ENCODE assay signal across 25 cellular contexts in genomic region chr10:78445308-78445707, GRCh38.
DNase-seq lines count a peak whose midpoint lies in the region; ATAC-seq, FAIRE-seq and TF ChIP-seq lines count a peak whose summit lies in the region.
"Had no signal": no experiment of that assay in that cellular context is flagged by ENCODE, and none has a peak within 500 bp of the region (broad histone marks: within the 10 kb centered on the region; RNA-seq: fewer than 3 reads in every experiment).

No MANE protein-coding gene starts in this region.

- no peaks in the 10 kb centered on the region for H3K36me3 ChIP-seq in liver (ENCODE audit: control insufficient read depth in 4 of 4, insufficient read depth in 3 of 4, low read depth in 1 of 4, low read length in 3 of 4)
- H3K36me3 ChIP-seq in HepG2 (replicated peaks in 1 of 2; ENCODE audit: control insufficient read depth in 1 of 2, insufficient read depth in 2 of 2, low read length in 2 of 2): no peaks in the 10 kb centered on the region
- H3K36me3 ChIP-seq in sigmoid colon: no peaks in the 10 kb centered on the region
- H3K36me3 ChIP-seq in HAP-1 (replicated peaks): no peaks in the 10 kb centered on the region
- H3K36me3 ChIP-seq: BE2C had no signal

- 98% methylated on average over 2 of the region's 2 CpGs for WGBS in liver
- WGBS in HepG2 (ENCODE audit: low lambda C conversion rate): 96% methylated on average over 2 of the region's 2 CpGs
- 87 to 94% methylated on average over 2 of the region's 2 CpGs for WGBS in sigmoid colon, 2 donors

- ATAC-seq in HepG2 (no peak), GM19452 (IDR thresholded peaks at IDR 0.05; ENCODE audit: unreplicated experiment) (no peak)
- ATAC-seq: A549; CD8-positive, alpha-beta T cell; HCT116 had no signal

- no peak overlapping the region for H3K27ac ChIP-seq in liver (ENCODE audit: low read depth in 1 of 2, low read length in 2 of 2)
- no peak overlapping the region for H3K27ac ChIP-seq in HepG2 (ENCODE audit: extremely low read length, insufficient read depth, low read length)
- H3K27ac ChIP-seq in sigmoid colon: no peak overlapping the region
- H3K27ac ChIP-seq: A549, C4-2B, GM23248 had no signal

- H3K36me3 Mint-ChIP-seq in mesothelial cell of epicardium: no peaks in the 10 kb centered on the region
- H3K36me3 Mint-ChIP-seq: CD4-positive, CD25-positive, alpha-beta regulatory T cell; CD8-positive, alpha-beta T cell had no signal

- H3K27ac Mint-ChIP-seq in mesothelial cell of epicardium: peak overlapping the region; percentile 25
- H3K27ac Mint-ChIP-seq: CD4-positive, CD25-positive, alpha-beta regulatory T cell; CD8-positive, alpha-beta T cell had no signal

- H2AFZ ChIP-seq in HepG2 (ENCODE audit: low read length): no peak overlapping the region
- H2AFZ ChIP-seq: GM23248 had no signal

- BruUV-seq in HepG2 (replicated peaks; lab: Mats Ljungman, UMichigan): no TSS peak

- H3K4me3 ChIP-seq in liver (ENCODE audit: low read depth in 1 of 3, low read length in 3 of 3) (no peak overlapping the region), HepG2 (replicated peaks in 1 of 3; ENCODE audit: insufficient read depth in 1 of 3, low read depth in 2 of 3, low read length in 3 of 3) (no peak overlapping the region), sigmoid colon (no peak overlapping the region), HAP-1 (no peak overlapping the region)
- H3K4me3 ChIP-seq: A549, GM23248 had no signal

- H4K20me1 ChIP-seq in HepG2 (ENCODE audit: insufficient read depth, low read length): no peaks in the 10 kb centered on the region

- POLR2A ChIA-PET in HepG2 (lab: Yijun Ruan, JAX): no interaction called here

- no peak overlapping the region for H3K4me3 Mint-ChIP-seq in mesothelial cell of epicardium
- H3K4me3 Mint-ChIP-seq: CD4-positive, CD25-positive, alpha-beta regulatory T cell; CD8-positive, alpha-beta T cell had no signal

- TF ChIP-seq CTCF in liver (IDR thresholded peaks at IDR 0.05; ENCODE audit: low read depth, low read length, missing input control): no peak
- TF ChIP-seq CTCF in HepG2 (CRISPR knock-in tag; IDR thresholded peaks at IDR 0.05): no peak
- no peak for TF ChIP-seq CTCF in mesothelial cell of epicardium (IDR thresholded peaks at IDR 0.05; ENCODE audit: unreplicated experiment)
- no peak for TF ChIP-seq CTCF in sigmoid colon (IDR thresholded peaks at IDR 0.05)

- TF ChIP-seq EP300 in HepG2 (IDR thresholded peaks at IDR 0.05; ENCODE audit: low read depth in 2 of 2, low read length in 2 of 2): no peak
- TF ChIP-seq EP300 in HepG2 (CRISPR knock-in tag; IDR thresholded peaks at IDR 0.05; ENCODE audit: borderline replicate concordance): no peak
- TF ChIP-seq EP300 in Ishikawa (IDR thresholded peaks at IDR 0.05; ENCODE audit: borderline replicate concordance): no peak
- TF ChIP-seq EP300 in sigmoid colon (IDR thresholded peaks at IDR 0.05): no peak

- no peak for FAIRE-seq in HepG2 (lab: Jason Lieb, UNC)
- FAIRE-seq: A549, G401.6, GM12892, H1 had no signal

- H3K9ac ChIP-seq in liver (ENCODE audit: low read depth in 1 of 2, low read length in 2 of 2) (no peak overlapping the region), HepG2 (ENCODE audit: insufficient read depth, low read depth, low read length) (no peak overlapping the region)
- H3K9ac ChIP-seq: GM23248 had no signal

- DNase-seq in HepG2 (ENCODE audit: low spot score) (no peak), mesothelial cell of epicardium (ENCODE audit: low spot score in 2 of 2, unreplicated experiment in 2 of 2) (no peak), sigmoid colon (peak; percentile 34), NOMO-1 (lab: John Stamatoyannopoulos, UW; ENCODE audit: unreplicated experiment in 2 of 2) (no peak), HAP-1 (ENCODE audit: low spot score in 2 of 2) (no peak)
- DNase-seq: 8988T; ACHN; AML-193; BE2C; Caco-2; CD4-positive, CD25-positive, alpha-beta regulatory T cell; CD8-positive, alpha-beta T cell; DMS153; DND-41; GM23248; H7 had no signal

- no peaks in the 10 kb centered on the region for H3K9me3 Mint-ChIP-seq in mesothelial cell of epicardium
- H3K9me3 Mint-ChIP-seq: CD8-positive, alpha-beta T cell had no signal

- intact Hi-C loops in HepG2 (cut with micrococcal nuclease; ENCODE audit: unreplicated experiment): loop anchor here (5.0 kb wide), 1 partner anchor 303 kb away; no protein-coding TSS in a partner anchor
- intact Hi-C loops in sigmoid colon (cut with DNase I): no loop called here

- no peaks in the 10 kb centered on the region for H3K27me3 Mint-ChIP-seq in mesothelial cell of epicardium (ENCODE audit: low read depth)
- H3K27me3 Mint-ChIP-seq: CD4-positive, CD25-positive, alpha-beta regulatory T cell had no signal

- CTCF ChIA-PET in HepG2 (lab: Yijun Ruan, JAX; ENCODE audit: low intra/inter-chr PET ratio, low total read pairs): no interaction called here

- TF ChIP-seq RAD21 in liver (IDR thresholded peaks at IDR 0.05) (no peak), HepG2 (CRISPR knock-in tag; IDR thresholded peaks at IDR 0.05) (no peak), Ishikawa (IDR thresholded peaks at IDR 0.05; ENCODE audit: low read depth) (no peak)

- no peaks in the 10 kb centered on the region for H3K9me3 ChIP-seq in liver (ENCODE audit: control insufficient read depth in 4 of 4, low read length in 3 of 4)
- H3K9me3 ChIP-seq in HepG2 (ENCODE audit: low read length): no peaks in the 10 kb centered on the region
- H3K9me3 ChIP-seq in sigmoid colon: no peaks in the 10 kb centered on the region
- no peaks in the 10 kb centered on the region for H3K9me3 ChIP-seq in HAP-1
- H3K9me3 ChIP-seq: A549, BE2C, Caco-2 had no signal

- TF ChIP-seq POLR2A in HepG2 (IDR thresholded peaks at IDR 0.05; ENCODE audit: insufficient read depth in 1 of 2, low read depth in 2 of 2, low read length in 2 of 2): no peak
- no peak for TF ChIP-seq POLR2A in sigmoid colon (IDR thresholded peaks at IDR 0.05)

- H3K4me2 ChIP-seq in HepG2 (ENCODE audit: low read depth, low read length): no peak overlapping the region
- H3K4me2 ChIP-seq: A549 had no signal

- in situ Hi-C loops in HepG2 (cut with HindIII; ENCODE audit: extremely low pct_ligation_motif_present, low pct_unique_long_range_greater_than_20kb) (no loop called here), HAP-1 (cut with MboI; ENCODE audit: low sequenced_read_pairs) (no loop called here)

- H3K27me3 ChIP-seq in liver (ENCODE audit: control insufficient read depth in 4 of 4, insufficient read depth in 4 of 4, low read length in 3 of 4) (no peaks in the 10 kb centered on the region), HepG2 (ENCODE audit: control insufficient read depth in 1 of 2, insufficient read depth in 2 of 2, low read length in 2 of 2) (no peaks in the 10 kb centered on the region), sigmoid colon (no peaks in the 10 kb centered on the region), HAP-1 (ENCODE audit: low read depth) (no peaks in the 10 kb centered on the region)
- H3K27me3 ChIP-seq: BE2C had no signal

- no peaks in the 10 kb centered on the region for H3K79me2 ChIP-seq in HepG2 (ENCODE audit: insufficient read depth, low read length)

- peaks cover 52% of the 10 kb centered on the region for H3K4me1 Mint-ChIP-seq in mesothelial cell of epicardium
- H3K4me1 Mint-ChIP-seq: CD4-positive, CD25-positive, alpha-beta regulatory T cell had no signal

- peaks cover 0 to 4% (median 0%) of the 10 kb centered on the region in 4 donors for H3K4me1 ChIP-seq in liver (ENCODE audit: control insufficient read depth in 4 of 4, insufficient read depth in 4 of 4, low read length in 3 of 4)
- H3K4me1 ChIP-seq in HepG2 (ENCODE audit: insufficient read depth, low read length): peaks cover 75% of the 10 kb centered on the region
- no peaks in the 10 kb centered on the region for H3K4me1 ChIP-seq in sigmoid colon
- H3K4me1 ChIP-seq in HAP-1: no peaks in the 10 kb centered on the region
- H3K4me1 ChIP-seq: BE2C, Caco-2 had no signal

TF ChIP-seq in HepG2, 621 proteins besides CTCF, POLR2A, EP300 and RAD21 (continues in another document):
- TF ChIP-seq DNMT3B (CRISPR knock-in tag; conservative IDR thresholded peaks at IDR 0.05): no peak
- no peak for TF ChIP-seq ZFYVE20 (CRISPR knock-in tag; IDR thresholded peaks at IDR 0.05; ENCODE audit: borderline replicate concordance, low read depth)
- no peak for TF ChIP-seq SRF (IDR thresholded peaks at IDR 0.05; ENCODE audit: low read depth, low read length)
- no peak for TF ChIP-seq SP140L (CRISPR knock-in tag; IDR thresholded peaks at IDR 0.05; ENCODE audit: borderline replicate concordance)
- no peak for TF ChIP-seq ZNF660 (CRISPR knock-in tag; IDR thresholded peaks at IDR 0.05; ENCODE audit: borderline replicate concordance, low read depth)

TF ChIP-seq in Ishikawa, 13 proteins besides CTCF, POLR2A, EP300 and RAD21:
- TF ChIP-seq REST (IDR thresholded peaks at IDR 0.05; ENCODE audit: low read depth) (peak; percentile 58; the same call in 1 of the 2 replicates), EGR1 (IDR thresholded peaks at IDR 0.05) (no peak)
TF ChIP-seq in Ishikawa: peak in this region for 1.
